In genomic region chr13:28384789-28385188, GRCh38 we compare ENCODE assay signal across 23 cellular contexts.
"Had no signal": no experiment of that assay in that cellular context is flagged by ENCODE, and none has a peak within 500 bp of the region (broad histone marks: within the 10 kb centered on the region; RNA-seq: fewer than 3 reads in every experiment).

No MANE protein-coding gene starts in this region.

- H3K4me2 ChIP-seq: neural progenitor cell had no signal

- H2AFZ ChIP-seq: neural progenitor cell had no signal

- H3K36me3 ChIP-seq: brain microvascular endothelial cell, colonic mucosa, neural progenitor cell, prostate gland, thoracic aorta had no signal

- H3K27me3 ChIP-seq: brain microvascular endothelial cell, colonic mucosa, neural progenitor cell, upper lobe of right lung had no signal

- DNase-seq: activated CD4-positive, alpha-beta T cell treated with anti-CD3 and anti-CD28 coated beads, Interleukin-2, amount 10 ng/mL, durations not matched to agents 7 days and 5 days; activated CD8-positive, alpha-beta memory T cell treated with anti-CD3 and anti-CD28 coated beads, Interleukin-2, amount 50 U/mL, for 4 hours; activated CD8-positive, alpha-beta T cell treated with anti-CD3 and anti-CD28 coated beads, Interleukin-2, amount 10 ng/mL, durations not matched to agents 7 days and 5 days; activated effector memory CD4-positive, alpha-beta T cell treated with anti-CD3 and anti-CD28 coated beads, Interleukin-2, amount 50 U/mL, for 16 hours; activated naive CD4-positive, alpha-beta T cell treated with anti-CD3 and anti-CD28 coated beads, Interleukin-2, amount 50 U/mL, for 16 hours; activated T-cell treated with anti-CD3 and anti-CD28 coated beads, Interleukin-2, amount 50 U/mL, for 4 hours; aorta; brain microvascular endothelial cell; central memory CD4-positive, alpha-beta T cell; colonic mucosa; erythroblast; foreskin melanocyte; left ventricle myocardium inferior; mammary epithelial cell; right cardiac atrium; stimulated activated CD4-positive, alpha-beta T cell treated with anti-CD3 and anti-CD28 coated beads, Interleukin-15, amount 100 ng/mL, for 24 hours; stimulated activated CD4-positive, alpha-beta T cell treated with anti-CD3 and anti-CD28 coated beads, Interleukin-4, amount 100 ng/mL, for 1 hour; T1000; upper lobe of right lung had no signal

- ATAC-seq: activated CD4-positive, CD25-positive, alpha-beta regulatory T cell treated with anti-CD3 and anti-CD28 coated beads, Interleukin-2, amount 50 U/mL, for 24 hours; activated CD8-positive, alpha-beta T cell treated with anti-CD3 and anti-CD28 coated beads, Interleukin-2, amount 10 ng/mL, durations not matched to agents 7 days and 5 days; activated T-cell treated with anti-CD3 and anti-CD28 coated beads, Interleukin-2, amount 50 U/mL, for 4 hours; right cardiac atrium; upper lobe of right lung had no signal

- H3K4me1 ChIP-seq: colonic mucosa, prostate gland, upper lobe of right lung had no signal

- H3K4me3 ChIP-seq: colonic mucosa, left ventricle myocardium inferior, neural progenitor cell, prostate gland, thoracic aorta, upper lobe of right lung had no signal

- H3K9ac ChIP-seq: neural progenitor cell had no signal

- H3K27ac ChIP-seq: brain microvascular endothelial cell, colonic mucosa, left ventricle myocardium inferior, neural progenitor cell, prostate gland, thoracic aorta, upper lobe of right lung had no signal

- H3K9me3 ChIP-seq: colonic mucosa, left ventricle myocardium inferior, prostate gland, thoracic aorta, upper lobe of right lung had no signal
